In genomic region chr7:83162402-83163256, GRCh38 we compare ENCODE assay signal across 8 cellular contexts. TPM values are rescaled to one million over a fixed set of nuclear protein-coding genes. Genes with fewer than 3 reads are reported as not detected.
DNase-seq lines count a peak whose midpoint lies in the region; ATAC-seq and TF ChIP-seq lines count a peak whose summit lies in the region.

PCLO (minus strand) TSS chr7:83162884; CDS start chr7:83162592, 292 bp downstream.

- dilution Hi-C loops in mammary epithelial cell (cut with HindIII; ENCODE audit: low sequenced_read_pairs): no loop called here

- TF ChIP-seq CTCF in GM13976 (IDR thresholded peaks at IDR 0.05; ENCODE audit: borderline replicate concordance, control extremely low read depth, extremely low read depth, insufficient read depth, missing control alignments) (no peak), mammary epithelial cell (conservative IDR thresholded peaks at IDR 0.05 in 1 of 2, IDR thresholded peaks at IDR 0.05 in 1 of 2; ENCODE audit: extremely low read depth in 1 of 2, insufficient read depth in 1 of 2, low read depth in 1 of 2, low read length in 2 of 2) (peak in 1 of 2 donors; percentile 5), smooth muscle cell (IDR thresholded peaks at IDR 0.05; ENCODE audit: borderline replicate concordance, insufficient read depth, poor library complexity, severe bottlenecking) (no peak)

- in situ Hi-C loops in GM13976 (cut with MboI; ENCODE audit: low sequenced_read_pairs, unreplicated experiment) (no loop called here), mammary epithelial cell (cut with MboI; ENCODE audit: low sequenced_read_pairs in 2 of 2) (no loop called here)

- 13% methylated on average over 13 of the region's 77 CpGs for WGBS in mammary epithelial cell (ENCODE audit: low coverage, missing lambda C conversion rate)
- under 1% methylated on average over 74 of the region's 77 CpGs for WGBS in smooth muscle cell (ENCODE audit: low lambda C conversion rate)

- peaks cover 6% of the 10 kb centered on the region for H3K4me1 Mint-ChIP-seq in T-helper 1 cell treated with Interleukin-12 subunit alpha and Interleukin-12 subunit beta and Interleukin-4 antibody, amounts not matched to agents 30 μg/mL and 1 μg/mL, for 36 hours (ENCODE audit: low read depth)

- DNase-seq in GM13976 (ENCODE audit: low spot score): peak; percentile 49
- DNase-seq in NCI-H146 (lab: John Stamatoyannopoulos, UW): peak; percentile 98
- DNase-seq in mammary epithelial cell: peak; percentile 98
- DNase-seq in iPS-NIHi7 (ENCODE audit: extremely low spot score): peak; percentile 93
- DNase-seq in smooth muscle cell (lab: John Stamatoyannopoulos, UW; ENCODE audit: unreplicated experiment): peak; percentile 33
- no peak for DNase-seq in epidermal melanocyte (ENCODE audit: insufficient read length, low spot score)

- BruUV-seq in mammary epithelial cell (replicated peaks; lab: Mats Ljungman, UMichigan): no TSS peak

- peak within 1 kb of the TSS; percentile 44 for H3K27ac ChIP-seq in mammary epithelial cell (ENCODE audit: insufficient read depth, low read depth, low read length)
- no peak within 1 kb of the TSS for H3K27ac ChIP-seq in smooth muscle cell (ENCODE audit: low read depth)

- ATAC-seq in HG02840 (IDR thresholded peaks at IDR 0.05; ENCODE audit: low FRiP score, unreplicated experiment): peak; percentile 72

- peaks cover 18% of the 10 kb centered on the region for H3K27me3 Mint-ChIP-seq in T-helper 1 cell treated with Interleukin-12 subunit alpha and Interleukin-12 subunit beta and Interleukin-4 antibody, amounts not matched to agents 30 μg/mL and 1 μg/mL, for 36 hours (ENCODE audit: low read depth)

- H3K4me3 ChIP-seq in mammary epithelial cell (replicated peaks in 1 of 3; ENCODE audit: insufficient read depth in 1 of 3, low read depth in 2 of 3, low read length in 3 of 3) (peak within 1 kb of the TSS; percentile 91 to 98 (median 96)), smooth muscle cell (peak within 1 kb of the TSS; percentile 74)

- no peaks in the 10 kb centered on the region for H3K36me3 Mint-ChIP-seq in T-helper 1 cell treated with Interleukin-12 subunit alpha and Interleukin-12 subunit beta and Interleukin-4 antibody, amounts not matched to agents 30 μg/mL and 1 μg/mL, for 36 hours (ENCODE audit: low read depth)

- H2AFZ ChIP-seq in mammary epithelial cell (ENCODE audit: low read depth, low read length): peak within 1 kb of the TSS; percentile 100
- H2AFZ ChIP-seq in smooth muscle cell (ENCODE audit: low read depth): peak within 1 kb of the TSS; percentile 91

- no peak within 1 kb of the TSS for H3K27ac Mint-ChIP-seq in T-helper 1 cell treated with Interleukin-12 subunit alpha and Interleukin-12 subunit beta and Interleukin-4 antibody, amounts not matched to agents 30 μg/mL and 1 μg/mL, for 36 hours

- H3K9ac ChIP-seq in mammary epithelial cell (ENCODE audit: insufficient read depth, low read length): peak within 1 kb of the TSS; percentile 51
- H3K9ac ChIP-seq in smooth muscle cell (ENCODE audit: low read depth): no peak within 1 kb of the TSS

- H3K9me3 Mint-ChIP-seq in T-helper 1 cell treated with Interleukin-12 subunit alpha and Interleukin-12 subunit beta and Interleukin-4 antibody, amounts not matched to agents 30 μg/mL and 1 μg/mL, for 36 hours: no peaks in the 10 kb centered on the region

- H3K79me2 ChIP-seq in mammary epithelial cell (ENCODE audit: insufficient read depth, low read length): peaks cover 2% of the 10 kb centered on the region
- no peaks in the 10 kb centered on the region for H3K79me2 ChIP-seq in smooth muscle cell (ENCODE audit: low read depth)

- H3K4me1 ChIP-seq in mammary epithelial cell (ENCODE audit: insufficient read depth, low read length) (peaks cover 7% of the 10 kb centered on the region), smooth muscle cell (ENCODE audit: low read depth) (peaks cover 10% of the 10 kb centered on the region)

- H4K20me1 ChIP-seq in mammary epithelial cell (ENCODE audit: insufficient read depth, low read length) (no peaks in the 10 kb centered on the region), smooth muscle cell (ENCODE audit: low read depth) (no peaks in the 10 kb centered on the region)

- intact Hi-C loops in mammary epithelial cell (cut with micrococcal nuclease): no loop called here

- no peaks in the 10 kb centered on the region for H3K9me3 ChIP-seq in mammary epithelial cell (replicated peaks; ENCODE audit: insufficient read depth, low read length)
- no peaks in the 10 kb centered on the region for H3K9me3 ChIP-seq in smooth muscle cell (replicated peaks; ENCODE audit: low read depth)

- H3K4me2 ChIP-seq in mammary epithelial cell (ENCODE audit: insufficient read depth, low read depth, low read length) (peak within 1 kb of the TSS; percentile 93), smooth muscle cell (peak within 1 kb of the TSS; percentile 98)

- peak within 1 kb of the TSS; percentile 42 for H3K4me3 Mint-ChIP-seq in T-helper 1 cell treated with Interleukin-12 subunit alpha and Interleukin-12 subunit beta and Interleukin-4 antibody, amounts not matched to agents 30 μg/mL and 1 μg/mL, for 36 hours

- CTCF ChIA-PET in mammary epithelial cell (lab: Charles Lee; ENCODE audit: low non-redundant PET): interaction anchor here (0.7 kb wide), 1 partner anchor 588 kb away, joined by 6 read pairs; no protein-coding TSS in a partner anchor

- H3K27me3 ChIP-seq in mammary epithelial cell (ENCODE audit: insufficient read depth, low read length) (no peaks in the 10 kb centered on the region), smooth muscle cell (ENCODE audit: low read depth) (peaks cover 9% of the 10 kb centered on the region)

- peaks cover 4% of the 10 kb centered on the region for H3F3A ChIP-seq in smooth muscle cell (ENCODE audit: low read depth)

- H3K36me3 ChIP-seq in mammary epithelial cell (ENCODE audit: insufficient read depth, low read length) (no peaks in the 10 kb centered on the region), smooth muscle cell (ENCODE audit: low read depth) (no peaks in the 10 kb centered on the region)

RNA-seq across cellular contexts. Expression of gene PCLO, which starts in this region (rescaled TPM):
- 1 to 10 TPM; 3.8 to 5.8 TPM for total RNA-seq in mammary epithelial cell
- polyA plus RNA-seq in mammary epithelial cell: 0.86 TPM
- polyA minus RNA-seq in mammary epithelial cell: 8.0 TPM
- 1.6 and 1.9 TPM in 2 replicates for total RNA-seq in smooth muscle cell
- 0.31 and 0.42 TPM in 2 replicates for polyA plus RNA-seq in smooth muscle cell
